22 cellular contexts compared by ENCODE assay signal in genomic region chr7:25666671-25667060, GRCh38.
"Had no signal": no experiment of that assay in that cellular context is flagged by ENCODE, and none has a peak within 500 bp of the region (broad histone marks: within the 10 kb centered on the region; RNA-seq: fewer than 3 reads in every experiment).

No MANE protein-coding gene starts in this region.

- H3K9me3 Mint-ChIP-seq: effector memory CD8-positive, alpha-beta T cell; natural killer cell; neural crest cell; stimulated activated effector memory CD8-positive, alpha-beta T cell treated with anti-CD3 and anti-CD28 coated beads, Interleukin-12 subunit alpha, Interleukin-12 subunit beta, amount 100 ng/mL, for 72 hours; type B pancreatic cell had no signal

- H3K4me3 Mint-ChIP-seq: effector memory CD8-positive, alpha-beta T cell; natural killer cell; neural crest cell; stimulated activated effector memory CD8-positive, alpha-beta T cell treated with anti-CD3 and anti-CD28 coated beads, Interleukin-12 subunit alpha, Interleukin-12 subunit beta, amount 100 ng/mL, for 72 hours; type B pancreatic cell had no signal

- H3K4me3 ChIP-seq: gastrocnemius medialis, lower lobe of right lung, right lobe of liver, smooth muscle cell had no signal

- H3K9me3 ChIP-seq: gastrocnemius medialis, lower lobe of right lung, neutrophil, right lobe of liver had no signal

- H3K4me1 Mint-ChIP-seq: natural killer cell; stimulated activated effector memory CD8-positive, alpha-beta T cell treated with anti-CD3 and anti-CD28 coated beads, Interleukin-12 subunit alpha, Interleukin-12 subunit beta, amount 100 ng/mL, for 72 hours had no signal

- H3K36me3 ChIP-seq: gastrocnemius medialis, lower lobe of right lung, neutrophil, right lobe of liver had no signal

- H3K9ac ChIP-seq: parathyroid adenoma had no signal

- DNase-seq: cerebellar nuclear complex; cortex of kidney; effector memory CD8-positive, alpha-beta T cell; erythroblast; foreskin fibroblast; gastrocnemius medialis; head of caudate nucleus; left ventricle myocardium superior; lower lobe of right lung; natural killer cell; right lobe of liver; stimulated activated CD4-positive, alpha-beta T cell treated with anti-CD3 and anti-CD28 coated beads, Interleukin-12 subunit alpha, Interleukin-12 subunit beta, amount 100 ng/mL, for 4 hours; stimulated activated CD4-positive, alpha-beta T cell treated with anti-CD3 and anti-CD28 coated beads, Interleukin-2, amount 100 ng/mL, for 24 hours; stimulated activated CD4-positive, alpha-beta T cell treated with anti-CD3 and anti-CD28 coated beads, Interleukin-4, amount 100 ng/mL, for 24 hours; stimulated activated naive CD8-positive, alpha-beta T cell treated with anti-CD3 and anti-CD28 coated beads, Interleukin-15, Interleukin-2, amounts not matched to agents 100 U/mL and 50 U/mL, for 24 hours had no signal

- H3K4me1 ChIP-seq: right lobe of liver had no signal

- H3K27me3 ChIP-seq: gastrocnemius medialis, right lobe of liver had no signal

- H3K27me3 Mint-ChIP-seq: progenitor cell of endocrine pancreas had no signal

- H3K36me3 Mint-ChIP-seq: natural killer cell; stimulated activated effector memory CD8-positive, alpha-beta T cell treated with anti-CD3 and anti-CD28 coated beads, Interleukin-12 subunit alpha, Interleukin-12 subunit beta, amount 100 ng/mL, for 72 hours; type B pancreatic cell had no signal

- ATAC-seq: effector memory CD8-positive, alpha-beta T cell; gastrocnemius medialis; left ventricle myocardium superior; lower lobe of right lung; natural killer cell; right lobe of liver; stimulated activated effector memory CD8-positive, alpha-beta T cell treated with anti-CD3 and anti-CD28 coated beads, Interleukin-12 subunit alpha, Interleukin-12 subunit beta, amount 100 ng/mL, for 72 hours; stimulated activated naive CD8-positive, alpha-beta T cell treated with anti-CD3 and anti-CD28 coated beads, Interleukin-15, Interleukin-2, amounts not matched to agents 100 U/mL and 50 U/mL, for 24 hours had no signal

- H3K27ac ChIP-seq: gastrocnemius medialis, lower lobe of right lung, neutrophil, parathyroid adenoma, right lobe of liver had no signal

- H3K27ac Mint-ChIP-seq: effector memory CD8-positive, alpha-beta T cell; natural killer cell; progenitor cell of endocrine pancreas; stimulated activated effector memory CD8-positive, alpha-beta T cell treated with anti-CD3 and anti-CD28 coated beads, Interleukin-12 subunit alpha, Interleukin-12 subunit beta, amount 100 ng/mL, for 72 hours; type B pancreatic cell had no signal
